10 cellular contexts compared by ENCODE assay signal in genomic region chr21:41726970-41727783, GRCh38. TPM values are rescaled to one million over a fixed set of nuclear protein-coding genes. Genes with fewer than 3 reads are reported as not detected.
A peak's percentile ranks its signal among the peaks of the same experiment; 100 is the strongest.
DNase-seq lines count a peak whose midpoint lies in the region; ATAC-seq and TF ChIP-seq lines count a peak whose summit lies in the region.
"Had no signal": no experiment of that assay in that cellular context is flagged by ENCODE, and none has a peak within 500 bp of the region (broad histone marks: within the 10 kb centered on the region; RNA-seq: fewer than 3 reads in every experiment).

No MANE protein-coding gene starts in this region.

- H3K36me3 ChIP-seq in BLaER1 treated with 17β-estradiol and CSF1 and Interleukin-3, amounts not matched to agents 10 nM and 100 nM, result no peaks in the 10 kb centered on the region
- H3K36me3 ChIP-seq in neuronal stem cell (replicated peaks in 1 of 2; ENCODE audit: control insufficient read depth in 2 of 2, insufficient read depth in 2 of 2, low read length in 2 of 2) (no peaks in the 10 kb centered on the region), ovary (no peaks in the 10 kb centered on the region)

- no CpG with 5 or more reads among the region's 24 CpGs for WGBS in neuronal stem cell (ENCODE audit: extremely low coverage in 2 of 2, insufficient read length in 2 of 2, insufficient replicate concordance in 1 of 2), 2 donors
- WGBS in ovary, 3 donors, result 63 to 67% (median 64%) methylated on average over 24 of the region's 24 CpGs

- intact Hi-C loops in activated T-helper 2 cell treated with anti-CD3 and anti-CD28 coated beads, Interferon-gamma antibody, Interleukin-2, Interleukin-4, amounts not matched to agents 10 μg/mL and 5 μg/mL and 100 μg/mL, durations not matched to agents 14 hours and 24 hours and 36 hours (cut with micrococcal nuclease), result no loop called here
- intact Hi-C loops in ovary (cut with DNase I), result no loop called here

- H3K27ac Mint-ChIP-seq in activated T-helper 2 cell treated with anti-CD3 and anti-CD28 coated beads, Interferon-gamma antibody, Interleukin-2, Interleukin-4, amounts not matched to agents 10 μg/mL and 5 μg/mL and 100 μg/mL, durations not matched to agents 14 hours and 24 hours and 36 hours, result no peak overlapping the region

- H3K27me3 ChIP-seq in BLaER1 treated with 17β-estradiol and CSF1 and Interleukin-3, amounts not matched to agents 10 nM and 100 nM, result peaks cover 11 to 32% (median 25%) of the 10 kb centered on the region in 11 experiments
- H3K27me3 ChIP-seq in neuronal stem cell (ENCODE audit: control insufficient read depth in 3 of 3, insufficient read depth in 3 of 3, low read depth in 1 of 3, low read length in 3 of 3) (peaks cover 3 to 25% (median 16%) of the 10 kb centered on the region in 3 experiments), ovary (no peaks in the 10 kb centered on the region)

- peak overlapping the region; percentile 24 for H2AFZ ChIP-seq in neuronal stem cell (ENCODE audit: low read length)

- no peak overlapping the region for H3K14ac ChIP-seq in neuronal stem cell (ENCODE audit: low read length)

- no peak for TF ChIP-seq CTCF in ovary (IDR thresholded peaks at IDR 0.05)

- no peak overlapping the region; a peak in 1 of 22 replicates for H3K27ac ChIP-seq in BLaER1 treated with 17β-estradiol and CSF1 and Interleukin-3, amounts not matched to agents 10 nM and 100 nM
- H3K27ac ChIP-seq in neuronal stem cell (replicated peaks; ENCODE audit: low read length) (no peak overlapping the region), ovary (no peak overlapping the region)

- ATAC-seq in esophagus mucosa (peak; percentile 78), HG03025 (IDR thresholded peaks at IDR 0.05; ENCODE audit: low FRiP score, unreplicated experiment) (no peak)

- no peak overlapping the region for H3K4ac ChIP-seq in neuronal stem cell (ENCODE audit: low read length)

- H2BK15ac ChIP-seq in neuronal stem cell (ENCODE audit: low read length), result peak overlapping the region; percentile 25

- no peak for TF ChIP-seq EP300 in ovary (IDR thresholded peaks at IDR 0.05)

- H3K18ac ChIP-seq in neuronal stem cell (ENCODE audit: low read length), result peak overlapping the region; percentile 51

- H3K9me3 Mint-ChIP-seq in activated T-helper 2 cell treated with anti-CD3 and anti-CD28 coated beads, Interferon-gamma antibody, Interleukin-2, Interleukin-4, amounts not matched to agents 10 μg/mL and 5 μg/mL and 100 μg/mL, durations not matched to agents 14 hours and 24 hours and 36 hours, result no peaks in the 10 kb centered on the region

- TF ChIP-seq POLR2A in ovary (IDR thresholded peaks at IDR 0.05), result no peak

- H3K4me3 Mint-ChIP-seq in activated T-helper 2 cell treated with anti-CD3 and anti-CD28 coated beads, Interferon-gamma antibody, Interleukin-2, Interleukin-4, amounts not matched to agents 10 μg/mL and 5 μg/mL and 100 μg/mL, durations not matched to agents 14 hours and 24 hours and 36 hours (ENCODE audit: low read depth), result no peak overlapping the region

- H4K8ac ChIP-seq in neuronal stem cell (ENCODE audit: low read depth, low read length), result no peak overlapping the region

- no peaks in the 10 kb centered on the region for H4K20me1 ChIP-seq in BLaER1 treated with 17β-estradiol and CSF1 and Interleukin-3, amounts not matched to agents 10 nM and 100 nM

- H3K4me1 ChIP-seq in BLaER1 treated with 17β-estradiol and CSF1 and Interleukin-3, amounts not matched to agents 10 nM and 100 nM, result peaks cover 10 to 33% (median 24%) of the 10 kb centered on the region in 10 experiments; a peak in 19 of 20 replicates
- peaks cover 0 to 11% of the 10 kb centered on the region in 2 donors for H3K4me1 ChIP-seq in neuronal stem cell (ENCODE audit: control insufficient read depth in 2 of 2, insufficient read depth in 1 of 2, low read depth in 1 of 2, low read length in 2 of 2)
- H3K4me1 ChIP-seq in ovary (ENCODE audit: insufficient read depth), result no peaks in the 10 kb centered on the region

- H2BK5ac ChIP-seq in neuronal stem cell (ENCODE audit: low read length), result no peak overlapping the region

- peaks cover 39% of the 10 kb centered on the region for H3K27me3 Mint-ChIP-seq in activated T-helper 2 cell treated with anti-CD3 and anti-CD28 coated beads, Interferon-gamma antibody, Interleukin-2, Interleukin-4, amounts not matched to agents 10 μg/mL and 5 μg/mL and 100 μg/mL, durations not matched to agents 14 hours and 24 hours and 36 hours (ENCODE audit: low read depth)

- no peaks in the 10 kb centered on the region for H3K36me3 Mint-ChIP-seq in activated T-helper 2 cell treated with anti-CD3 and anti-CD28 coated beads, Interferon-gamma antibody, Interleukin-2, Interleukin-4, amounts not matched to agents 10 μg/mL and 5 μg/mL and 100 μg/mL, durations not matched to agents 14 hours and 24 hours and 36 hours (ENCODE audit: low read depth)

- no peaks in the 10 kb centered on the region for H3K4me1 Mint-ChIP-seq in activated T-helper 2 cell treated with anti-CD3 and anti-CD28 coated beads, Interferon-gamma antibody, Interleukin-2, Interleukin-4, amounts not matched to agents 10 μg/mL and 5 μg/mL and 100 μg/mL, durations not matched to agents 14 hours and 24 hours and 36 hours (ENCODE audit: low read depth)

- H4K91ac ChIP-seq in neuronal stem cell (ENCODE audit: low read depth, low read length, poor library complexity), result no peak overlapping the region

- peak; percentile 11 for DNase-seq in NCI-H460 (ENCODE audit: extremely low read depth, low read depth)
- DNase-seq in neuronal stem cell (ENCODE audit: low spot score), result no peak
- DNase-seq in activated T-helper 2 cell treated with anti-CD3 and anti-CD28 coated beads, Interferon-gamma antibody, Interleukin-2, Interleukin-4, amounts not matched to agents 10 μg/mL and 5 μg/mL and 100 μg/mL, durations not matched to agents 14 hours and 24 hours and 36 hours (ENCODE audit: low spot score), result no peak
- no peak for DNase-seq in CD1c-positive myeloid dendritic cell (ENCODE audit: extremely low spot score)
- no peak for DNase-seq in ovary
- DNase-seq: activated effector memory CD4-positive, alpha-beta T cell treated with Interleukin-2 at 50 U/mL for 16 hours had no signal

- no peak overlapping the region for H2BK12ac ChIP-seq in neuronal stem cell (ENCODE audit: low read length)

- H3K9ac ChIP-seq in BLaER1 treated with 17β-estradiol and CSF1 and Interleukin-3, amounts not matched to agents 10 nM and 100 nM, result peak overlapping the region in 1 of 11 experiments; percentile 11; a peak in 1 of 22 replicates
- no peak overlapping the region for H3K9ac ChIP-seq in neuronal stem cell (ENCODE audit: low read depth, low read length, poor library complexity)

- H2BK120ac ChIP-seq in neuronal stem cell (ENCODE audit: low read depth, low read length), result no peak overlapping the region

- peaks cover 5 to 17% (median 11%) of the 10 kb centered on the region in 11 experiments; a peak in 15 of 22 replicates for H3K9me3 ChIP-seq in BLaER1 treated with 17β-estradiol and CSF1 and Interleukin-3, amounts not matched to agents 10 nM and 100 nM (replicated peaks in 1 of 11)
- H3K9me3 ChIP-seq in neuronal stem cell (replicated peaks in 1 of 2; ENCODE audit: control insufficient read depth in 2 of 2, insufficient read depth in 1 of 2, low read depth in 1 of 2, low read length in 2 of 2), result no peaks in the 10 kb centered on the region
- H3K9me3 ChIP-seq in ovary, result no peaks in the 10 kb centered on the region

- peak overlapping the region; percentile 51 for H2AK5ac ChIP-seq in neuronal stem cell (ENCODE audit: low read depth, low read length)

- no peak overlapping the region for H3K4me3 ChIP-seq in BLaER1 treated with 17β-estradiol and CSF1 and Interleukin-3, amounts not matched to agents 10 nM and 100 nM
- H3K4me3 ChIP-seq in neuronal stem cell (ENCODE audit: low read length in 2 of 2) (no peak overlapping the region), ovary (no peak overlapping the region)

- H3K23ac ChIP-seq in neuronal stem cell (ENCODE audit: low read depth, low read length, poor library complexity), result peak overlapping the region; percentile 39

- H3K4me2 ChIP-seq in BLaER1 treated with 17β-estradiol and CSF1 and Interleukin-3, amounts not matched to agents 10 nM and 100 nM, result peak overlapping the region; percentile 26 to 67 (median 55); a peak in 21 of 22 replicates
- H3K4me2 ChIP-seq in neuronal stem cell (ENCODE audit: insufficient read depth, low read length, poor library complexity, severe bottlenecking), result no peak overlapping the region

- no peaks in the 10 kb centered on the region for H3K79me1 ChIP-seq in neuronal stem cell (ENCODE audit: low read depth, low read length)

RNA-seq across cellular contexts. Expression of gene RIPK4, which starts 39.7 kb away (rescaled TPM):
- 1.4 and 1.8 TPM in 2 replicates for total RNA-seq in NCI-H460 (2014; rRNA removed; shearing (Covaris generic))
- 0.49 and 1.5 TPM in 2 replicates for polyA plus RNA-seq in NCI-H460 (2014; cell fraction: nucleus; rRNA removed)
- total RNA-seq in esophagus mucosa (51.1 TPM), ovary (10 to 100 TPM in 1 of 7 donors, 1 to 10 TPM in 3, under 1 TPM in 3; 0.08 to 12.4 (median 1.5) TPM)
- polyA plus RNA-seq in neuronal stem cell (2013, experiment 1 of 2), result 0.47 TPM
- 0.46 TPM for polyA plus RNA-seq in neuronal stem cell (2013, experiment 2 of 2)
- not detected in 2 replicates for total RNA-seq in activated T-helper 2 cell treated with anti-CD3 and anti-CD28 coated beads, Interferon-gamma antibody, Interleukin-2, Interleukin-4, amounts not matched to agents 10 μg/mL and 5 μg/mL and 100 μg/mL, durations not matched to agents 14 hours and 24 hours and 36 hours
- under 1 TPM; 0.08 to 0.10 TPM for polyA plus RNA-seq in ovary
- total RNA-seq: T-helper 2 cell treated with Interferon-gamma antibody and Interleukin-4, amounts not matched to agents 100 ng/mL and 5 ng/mL, for 36 hours had no signal
